ENCODE assay signal across 18 cellular contexts in genomic region chr13:97133955-97134354, GRCh38.
DNase-seq lines count a peak whose midpoint lies in the region; ATAC-seq and TF ChIP-seq lines count a peak whose summit lies in the region.
"Had no signal": no experiment of that assay in that cellular context is flagged by ENCODE, and none has a peak within 500 bp of the region (broad histone marks: within the 10 kb centered on the region; RNA-seq: fewer than 3 reads in every experiment).

No MANE protein-coding gene starts in this region.

- BruUV-seq in MCF 10A (replicated peaks; lab: Mats Ljungman, UMichigan): no TSS peak

- no peaks in the 10 kb centered on the region for H3K9me3 ChIP-seq in lower lobe of right lung
- H3K9me3 ChIP-seq: testis had no signal

- POLR2A ChIA-PET in MCF 10A (lab: Yijun Ruan, JAX): interaction anchor here (1.3 kb wide), 2 partner anchors 8 to 89 kb away, joined by 3 to 6 read pairs; no protein-coding TSS in a partner anchor

- no peak overlapping the region for H3K27ac ChIP-seq in lower lobe of right lung
- no peak overlapping the region for H3K27ac ChIP-seq in caudate nucleus (ENCODE audit: low read depth, low read length)
- H3K27ac ChIP-seq: SK-N-MC, testis had no signal

- TF ChIP-seq CTCF in lower lobe of right lung (IDR thresholded peaks at IDR 0.05): no peak
- no peak for TF ChIP-seq CTCF in MCF 10A (IDR thresholded peaks at IDR 0.05; ENCODE audit: unreplicated experiment)

- ATAC-seq in lower lobe of right lung: peak; percentile 86 to 95
- ATAC-seq: activated naive CD4-positive, alpha-beta T cell treated with anti-CD3 and anti-CD28 coated beads, Interleukin-2, amount 50 U/mL, for 72 hours; activated T-cell treated with anti-CD3 and anti-CD28 coated beads, Interleukin-2, amount 50 U/mL, for 72 hours had no signal

- H3K36me3 Mint-ChIP-seq in MCF 10A (ENCODE audit: insufficient read depth, unreplicated experiment): no peaks in the 10 kb centered on the region
- H3K36me3 Mint-ChIP-seq: activated naive CD4-positive, alpha-beta T cell treated with anti-CD3 and anti-CD28 coated beads, Interleukin-2, amount 50 U/mL, for 72 hours had no signal

- no peaks in the 10 kb centered on the region for H3K36me3 ChIP-seq in lower lobe of right lung

- no peak overlapping the region for H3K4me3 ChIP-seq in lower lobe of right lung
- H3K4me3 ChIP-seq: SK-N-MC, testis had no signal

- H3K27ac Mint-ChIP-seq in MCF 10A (ENCODE audit: low read depth, unreplicated experiment): no peak overlapping the region
- H3K27ac Mint-ChIP-seq: activated B cell treated with CpG ODN at 0.5 μM for 24 hours; activated naive CD4-positive, alpha-beta T cell treated with anti-CD3 and anti-CD28 coated beads, Interleukin-2, amount 50 U/mL, for 72 hours; activated T-cell treated with anti-CD3 and anti-CD28 coated beads, Interleukin-2, amount 50 U/mL, for 72 hours; CD4-positive, alpha-beta T cell had no signal

- H3K4me1 Mint-ChIP-seq in MCF 10A (ENCODE audit: insufficient read depth, unreplicated experiment): peaks cover 5% of the 10 kb centered on the region
- H3K4me1 Mint-ChIP-seq: activated B cell treated with CpG ODN at 0.5 μM for 24 hours had no signal

- intact Hi-C loops in lower lobe of right lung (cut with DNase I): no loop called here
- intact Hi-C loops in MCF 10A (cut with micrococcal nuclease): no loop called here

- no peaks in the 10 kb centered on the region for H3K4me1 ChIP-seq in lower lobe of right lung
- H3K4me1 ChIP-seq: testis had no signal

- peaks cover 11% of the 10 kb centered on the region for H3K27me3 Mint-ChIP-seq in MCF 10A (ENCODE audit: insufficient read depth, unreplicated experiment)

- DNase-seq in DMS153 treated with DMSO at 0.1 percent for 48 hours (lab: John Stamatoyannopoulos, UW; ENCODE audit: unreplicated experiment) (peak; percentile 66), NCI-H187 (lab: John Stamatoyannopoulos, UW) (peak; percentile 38 to 71), NCI-H774 (lab: John Stamatoyannopoulos, UW) (peak; percentile 48), lower lobe of right lung (no peak), caudate nucleus (lab: John Stamatoyannopoulos, UW) (no peak), MCF 10A (ENCODE audit: unreplicated experiment) (no peak), NCI-H446 treated with DMSO at 0.1 percent for 48 hours (lab: John Stamatoyannopoulos, UW) (no peak), glomerular visceral epithelial cell (ENCODE audit: extremely low spot score) (no peak)
- DNase-seq: activated B cell treated with CpG ODN at 0.5 μM for 24 hours; activated T-cell treated with anti-CD3 and anti-CD28 coated beads, Interleukin-2, amount 50 U/mL, for 72 hours; CD4-positive, alpha-beta T cell; MV-4-11; NCI-H524; occipital lobe; stimulated activated CD4-positive, alpha-beta T cell treated with anti-CD3 and anti-CD28 coated beads, Interleukin-12 subunit alpha, Interleukin-12 subunit beta, amount 100 ng/mL, for 4 hours; testis had no signal

- CTCF ChIA-PET in MCF 10A (lab: Yijun Ruan, JAX): interaction anchor here (1.5 to 13.1 kb wide), 4 partner anchors 9 to 116 kb away, joined by 6 to 106 read pairs (median 7); no protein-coding TSS in a partner anchor

- no peaks in the 10 kb centered on the region for H3K9me3 Mint-ChIP-seq in MCF 10A (ENCODE audit: unreplicated experiment)
- H3K9me3 Mint-ChIP-seq: activated B cell treated with CpG ODN at 0.5 μM for 24 hours; activated naive CD4-positive, alpha-beta T cell treated with anti-CD3 and anti-CD28 coated beads, Interleukin-2, amount 50 U/mL, for 72 hours; activated T-cell treated with anti-CD3 and anti-CD28 coated beads, Interleukin-2, amount 50 U/mL, for 72 hours; CD4-positive, alpha-beta T cell had no signal

- no peaks in the 10 kb centered on the region for H3K27me3 ChIP-seq in lower lobe of right lung (ENCODE audit: low read depth)
- H3K27me3 ChIP-seq: testis had no signal

- no peak overlapping the region for H3K4me3 Mint-ChIP-seq in MCF 10A (ENCODE audit: unreplicated experiment)
- H3K4me3 Mint-ChIP-seq: activated B cell treated with CpG ODN at 0.5 μM for 24 hours; activated T-cell treated with anti-CD3 and anti-CD28 coated beads, Interleukin-2, amount 50 U/mL, for 72 hours; CD4-positive, alpha-beta T cell had no signal

Comparison
In these comparisons a context has a peak if more than half of its experiments do, and no peak if none do; other contexts are left out.
1. DNase-seq: peak in DMS153 treated with DMSO at 0.1 percent for 48 hours (single experiment), NCI-H187 (2 of 2) and NCI-H774 (single experiment); none in lower lobe of right lung (single experiment), caudate nucleus (0 of 61), MCF 10A (single experiment), NCI-H446 treated with DMSO at 0.1 percent for 48 hours (single experiment) and glomerular visceral epithelial cell (single experiment).